15 cellular contexts compared by ENCODE assay signal in genomic region chr13:51942189-51942588, GRCh38.
DNase-seq lines count a peak whose midpoint lies in the region; ATAC-seq and TF ChIP-seq lines count a peak whose summit lies in the region.
"Had no signal": no experiment of that assay in that cellular context is flagged by ENCODE, and none has a peak within 500 bp of the region (broad histone marks: within the 10 kb centered on the region; RNA-seq: fewer than 3 reads in every experiment).

No MANE protein-coding gene starts in this region.

- peaks cover 7% of the 10 kb centered on the region for H3K4me1 Mint-ChIP-seq in CD14-positive monocyte
- H3K4me1 Mint-ChIP-seq: brain, GM23338, neural crest cell had no signal

- TF ChIP-seq CTCF in gastrocnemius medialis (IDR thresholded peaks at IDR 0.05 in 4 of 5, conservative IDR thresholded peaks at IDR 0.05 in 1 of 5) (no peak), CD14-positive monocyte (IDR thresholded peaks at IDR 0.05) (no peak)

- no peak overlapping the region for H3K27ac ChIP-seq in gastrocnemius medialis
- H3K27ac ChIP-seq: esophagus muscularis mucosa had no signal

- H3K27me3 ChIP-seq in gastrocnemius medialis: no peaks in the 10 kb centered on the region
- H3K27me3 ChIP-seq: esophagus muscularis mucosa had no signal

- no peak for TF ChIP-seq POLR2A in gastrocnemius medialis (IDR thresholded peaks at IDR 0.05)

- H3K36me3 Mint-ChIP-seq in CD14-positive monocyte: no peaks in the 10 kb centered on the region
- H3K36me3 Mint-ChIP-seq: stimulated activated naive B cell treated with anti-CD40 and anti-IgM and Interleukin-4, amounts not matched to agents 10 μg/mL and 1 μg/mL and 100 μg/mL, for 72 hours had no signal

- no peaks in the 10 kb centered on the region for H3K9me3 Mint-ChIP-seq in CD14-positive monocyte
- H3K9me3 Mint-ChIP-seq: brain; GM23338; neural crest cell; stimulated activated naive B cell treated with anti-CD40 and anti-IgM and Interleukin-4, amounts not matched to agents 10 μg/mL and 1 μg/mL and 100 μg/mL, for 72 hours had no signal

- in situ Hi-C loops in gastrocnemius medialis (cut with MboI; ENCODE audit: low sequenced_read_pairs in 4 of 4): no loop called here

- H3K9me3 ChIP-seq in gastrocnemius medialis: no peaks in the 10 kb centered on the region
- H3K9me3 ChIP-seq: esophagus muscularis mucosa had no signal

- H3K36me3 ChIP-seq in gastrocnemius medialis: peaks cover 0 to 24% of the 10 kb centered on the region in 2 donors

- no peak overlapping the region for H3K4me3 Mint-ChIP-seq in CD14-positive monocyte
- H3K4me3 Mint-ChIP-seq: brain; GM23338; neural crest cell; stimulated activated naive B cell treated with anti-CD40 and anti-IgM and Interleukin-4, amounts not matched to agents 10 μg/mL and 1 μg/mL and 100 μg/mL, for 72 hours had no signal

- intact Hi-C loops in gastrocnemius medialis (cut with DNase I; ENCODE audit: low total_unique reads) (no loop called here), CD14-positive monocyte (cut with micrococcal nuclease) (no loop called here)

- no peak overlapping the region for H3K4me3 ChIP-seq in gastrocnemius medialis
- H3K4me3 ChIP-seq: esophagus muscularis mucosa, GM23338 had no signal

- ATAC-seq in activated CD4-positive, CD25-positive, alpha-beta regulatory T cell treated with anti-CD3 and anti-CD28 coated beads, Interleukin-2, amount 50 U/mL, for 24 hours: peak; percentile 48 to 56
- ATAC-seq in left lobe of liver: peak; percentile 77
- no peak for ATAC-seq in gastrocnemius medialis
- ATAC-seq: GM23338; stimulated activated naive B cell treated with anti-CD40 and anti-IgM and Interleukin-4, amounts not matched to agents 10 μg/mL and 1 μg/mL and 100 μg/mL, for 72 hours had no signal

- no peak overlapping the region for H3K27ac Mint-ChIP-seq in CD14-positive monocyte
- H3K27ac Mint-ChIP-seq: brain; GM23338; stimulated activated naive B cell treated with anti-CD40 and anti-IgM and Interleukin-4, amounts not matched to agents 10 μg/mL and 1 μg/mL and 100 μg/mL, for 72 hours had no signal

- no peaks in the 10 kb centered on the region for H3K4me1 ChIP-seq in gastrocnemius medialis
- H3K4me1 ChIP-seq: esophagus muscularis mucosa had no signal

- H3K27me3 Mint-ChIP-seq in CD14-positive monocyte (ENCODE audit: low read depth in 3 of 3): peaks cover 2 to 7% (median 3%) of the 10 kb centered on the region in 3 donors
- H3K27me3 Mint-ChIP-seq: brain had no signal

- no peak for DNase-seq in activated CD4-positive, CD25-positive, alpha-beta regulatory T cell treated with anti-CD3 and anti-CD28 coated beads, Interleukin-2, amount 50 U/mL, for 72 hours
- DNase-seq in HT-29 (ENCODE audit: low spot score) (peak; percentile 88), T-helper 9 cell (peak; percentile 14), left lobe of liver (ENCODE audit: low spot score) (peak; percentile 67), foreskin melanocyte (no peak), gastrocnemius medialis (no peak), CD14-positive monocyte (ENCODE audit: low spot score) (no peak)
- DNase-seq: IMR-90; NCI-H2227 treated with DMSO at 0.1 percent for 48 hours; stimulated activated naive B cell treated with anti-CD40 and anti-IgM and Interleukin-4, amounts not matched to agents 10 μg/mL and 1 μg/mL and 100 μg/mL, for 72 hours had no signal

Comparison
In these comparisons a context has a peak if more than half of its experiments do, and no peak if none do; other contexts are left out.
1. ATAC-seq: peak in activated CD4-positive, CD25-positive, alpha-beta regulatory T cell treated with anti-CD3 and anti-CD28 coated beads, Interleukin-2, amount 50 U/mL, for 24 hours (2 of 2) and left lobe of liver (single experiment); none in gastrocnemius medialis (0 of 2).
2. DNase-seq: peak in HT-29 (single experiment), T-helper 9 cell (single experiment) and left lobe of liver (single experiment); none in activated CD4-positive, CD25-positive, alpha-beta regulatory T cell treated with anti-CD3 and anti-CD28 coated beads, Interleukin-2, amount 50 U/mL, for 72 hours (single experiment), foreskin melanocyte (single experiment), gastrocnemius medialis (0 of 2) and CD14-positive monocyte (single experiment).